In the genomic region with DNA sequence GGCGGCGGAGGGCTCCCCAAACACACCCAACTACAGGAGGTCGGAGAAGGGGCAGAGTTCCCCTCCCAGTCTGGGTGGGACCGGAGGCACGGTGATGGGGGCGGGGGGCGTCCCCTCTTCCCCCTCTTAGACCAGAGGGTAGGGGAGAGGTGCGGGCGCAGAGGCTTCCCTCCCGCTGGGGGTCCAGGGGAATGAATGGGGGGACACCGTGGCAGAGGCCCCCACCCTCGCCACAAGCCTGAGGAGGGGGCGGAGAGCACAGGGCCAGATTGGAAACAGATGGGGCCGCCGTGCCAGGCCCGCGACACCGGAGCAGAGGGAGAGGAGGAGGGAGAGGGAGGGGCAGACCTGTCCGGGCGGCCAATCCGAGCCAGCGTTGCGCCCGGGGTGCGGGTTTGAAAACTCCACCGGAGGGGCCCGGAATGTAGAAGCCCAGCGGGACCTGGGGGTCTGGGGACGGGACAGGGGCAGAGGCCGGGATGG, we compare ENCODE assay signal across 8 cellular contexts. TPM values are rescaled to one million over a fixed set of nuclear protein-coding genes. Genes with fewer than 3 reads are reported as not detected.
DNase-seq lines count a peak whose midpoint lies in the region; ATAC-seq, FAIRE-seq and TF ChIP-seq lines count a peak whose summit lies in the region.

No MANE protein-coding gene starts in this region.

- FAIRE-seq in D721Med (lab: Jason Lieb, UNC): no peak

- DNase-seq in D721Med (ENCODE audit: insufficient read length, low spot score) (peak; percentile 84), NCI-H2171 (lab: John Stamatoyannopoulos, UW) (peak; percentile 72), choroid plexus epithelial cell (ENCODE audit: low read depth) (peak; percentile 33), lower leg skin (ENCODE audit: low spot score in 2 of 2) (peak in 1 of 2 donors; percentile 89), ureter (ENCODE audit: low spot score) (peak; percentile 64), NCI-H2081 treated with DMSO at 0.1 percent for 48 hours (lab: John Stamatoyannopoulos, UW) (no peak), COLO668 (lab: John Stamatoyannopoulos, UW; ENCODE audit: unreplicated experiment) (no peak)

- no peak for ATAC-seq in HG03432 (IDR thresholded peaks at IDR 0.05; ENCODE audit: unreplicated experiment)

- intact Hi-C loops in lower leg skin (cut with DNase I; ENCODE audit: low total_unique reads): no loop called here

- 0 to 2% methylated on average over 27 to 29 of the region's 30 CpGs for whole genome bisulfite sequencing in lower leg skin, 2 donors

- H3K4me3 ChIP-seq in choroid plexus epithelial cell (ENCODE audit: low read depth, low read length) (peak overlapping the region; percentile 72), lower leg skin (ENCODE audit: low read depth, poor library complexity, severe bottlenecking) (peak overlapping the region; percentile 4)

- TF ChIP-seq CTCF in D721Med (IDR thresholded peaks at IDR 0.05; ENCODE audit: insufficient read depth, missing control alignments): no peak
- no peak for TF ChIP-seq CTCF in choroid plexus epithelial cell (conservative IDR thresholded peaks at IDR 0.05; ENCODE audit: low read depth, low read length)
- no peak for TF ChIP-seq CTCF in lower leg skin (IDR thresholded peaks at IDR 0.05)

- TF ChIP-seq POLR2A in lower leg skin (IDR thresholded peaks at IDR 0.05): no peak

RNA-seq across cellular contexts. Expression of a gene that starts 47.0 kb away (rescaled TPM):
- total RNA-seq in lower leg skin: 100 to 1,000 TPM; 123 to 200 (median 161) TPM
- total RNA-seq in ureter: 163 TPM

Comparison
In these comparisons a context has a peak if more than half of its experiments do, and no peak if none do; other contexts are left out.
1. DNase-seq: peak in D721Med (single experiment), NCI-H2171 (single experiment), choroid plexus epithelial cell (single experiment) and ureter (single experiment); none in NCI-H2081 treated with DMSO at 0.1 percent for 48 hours (single experiment) and COLO668 (single experiment).